14 cellular contexts compared by ENCODE assay signal in the genomic region with DNA sequence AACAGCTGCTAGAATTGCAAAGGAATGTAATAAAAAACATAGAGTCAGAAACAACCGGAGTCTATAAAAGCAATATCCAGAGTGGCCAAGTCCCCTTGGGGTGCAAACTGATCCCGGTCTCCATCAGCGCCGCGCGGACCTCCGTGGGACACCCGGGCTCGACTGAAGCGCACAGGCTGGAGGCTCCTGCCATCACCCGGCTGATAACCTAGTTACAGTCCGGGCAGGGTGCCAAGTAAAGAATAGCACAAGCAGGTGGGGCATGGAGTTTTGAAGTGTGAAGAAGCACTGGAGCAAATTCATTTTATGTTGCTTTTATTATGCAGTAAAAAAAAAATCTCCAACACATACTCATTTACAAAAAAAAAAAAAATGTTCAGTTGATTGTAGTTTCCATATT.
DNase-seq lines count a peak whose midpoint lies in the region; ATAC-seq and TF ChIP-seq lines count a peak whose summit lies in the region.
"Had no signal": no experiment of that assay in that cellular context is flagged by ENCODE, and none has a peak within 500 bp of the region (broad histone marks: within the 10 kb centered on the region; RNA-seq: fewer than 3 reads in every experiment).

No MANE protein-coding gene starts in this region.

- CTCF ChIA-PET in Calu3 (lab: Charles Lee): interaction anchor here (0.7 kb wide), 1 partner anchor 750 kb away, joined by 3 read pairs; no protein-coding TSS in a partner anchor
- CTCF ChIA-PET in RWPE1 (lab: Yijun Ruan, JAX): interaction anchor here (0.6 to 3.3 kb wide), 2 partner anchors 184 to 1071 kb away, joined by 6 to 20 read pairs; no protein-coding TSS in a partner anchor

- ATAC-seq in GM18505 (IDR thresholded peaks at IDR 0.05; ENCODE audit: unreplicated experiment): no peak
- no peak for ATAC-seq in activated naive CD4-positive, alpha-beta T cell treated with anti-CD3 and anti-CD28 coated beads, Interleukin-2, amount 50 U/mL, for 72 hours
- ATAC-seq: HCT116, lower lobe of right lung had no signal

- no peak overlapping the region for H3K4me3 Mint-ChIP-seq in Calu3 (ENCODE audit: low read depth, unreplicated experiment)
- H3K4me3 Mint-ChIP-seq: B cell had no signal

- no peak overlapping the region for H3K27ac ChIP-seq in RWPE1
- H3K27ac ChIP-seq: lower lobe of right lung, PC-9 had no signal

- intact Hi-C loops in Calu3 (cut with micrococcal nuclease; ENCODE audit: unreplicated experiment): loop anchor here (10.0 kb wide), 1 partner anchor 184 kb away; no protein-coding TSS in a partner anchor

- TF ChIP-seq POLR2A in GM18505 (IDR thresholded peaks at IDR 0.05; ENCODE audit: borderline replicate concordance, extremely low read depth, insufficient read depth, insufficient read length): no peak

- no peak overlapping the region for H3K4me3 ChIP-seq in kidney epithelial cell (ENCODE audit: low read depth, low read length)
- H3K4me3 ChIP-seq: lower lobe of right lung, PC-9 had no signal

- TF ChIP-seq CTCF in Calu3 (IDR thresholded peaks at IDR 0.05; ENCODE audit: unreplicated experiment) (no peak), RWPE1 (conservative IDR thresholded peaks at IDR 0.05; ENCODE audit: low read depth) (no peak), kidney epithelial cell (IDR thresholded peaks at IDR 0.05; ENCODE audit: insufficient read depth, low read length, poor library complexity, severe bottlenecking) (peak; percentile 3)

- H3K36me3 Mint-ChIP-seq in Calu3 (ENCODE audit: insufficient read depth, unreplicated experiment): peaks cover 6% of the 10 kb centered on the region
- no peaks in the 10 kb centered on the region for H3K36me3 Mint-ChIP-seq in activated naive CD4-positive, alpha-beta T cell treated with anti-CD3 and anti-CD28 coated beads, Interleukin-2, amount 50 U/mL, for 72 hours

- H3K27ac Mint-ChIP-seq in Calu3 (ENCODE audit: unreplicated experiment): no peak overlapping the region
- H3K27ac Mint-ChIP-seq in activated naive CD4-positive, alpha-beta T cell treated with anti-CD3 and anti-CD28 coated beads, Interleukin-2, amount 50 U/mL, for 72 hours: no peak overlapping the region
- H3K27ac Mint-ChIP-seq: B cell had no signal

- no TSS peak for BruUV-seq in Calu3 (replicated peaks; lab: Mats Ljungman, UMichigan)

- DNase-seq in Calu3 (peak; percentile 52), NCI-H146 treated with DMSO at 0.1 percent for 48 hours (lab: John Stamatoyannopoulos, UW; ENCODE audit: unreplicated experiment) (peak; percentile 16), RWPE1 (ENCODE audit: low spot score) (peak; percentile 42), kidney epithelial cell (ENCODE audit: low read depth) (no peak), cortex of kidney (lab: John Stamatoyannopoulos, UW) (no peak), RKO (ENCODE audit: low spot score) (no peak)
- no peak for DNase-seq in activated naive CD4-positive, alpha-beta T cell treated with anti-CD3 and anti-CD28 coated beads, Interleukin-2, amount 50 U/mL, for 72 hours (ENCODE audit: low spot score in 2 of 2)
- DNase-seq: activated CD4-positive, alpha-beta T cell treated with anti-CD3 and anti-CD28 coated beads, Interleukin-2, amount 50 U/mL, for 48 hours; lower lobe of right lung; stimulated activated CD4-positive, alpha-beta T cell treated with anti-CD3 and anti-CD28 coated beads, Interleukin-15, amount 100 ng/mL, for 24 hours had no signal

- H3K9me3 Mint-ChIP-seq in Calu3 (ENCODE audit: low read depth, unreplicated experiment): no peaks in the 10 kb centered on the region
- no peaks in the 10 kb centered on the region for H3K9me3 Mint-ChIP-seq in activated naive CD4-positive, alpha-beta T cell treated with anti-CD3 and anti-CD28 coated beads, Interleukin-2, amount 50 U/mL, for 72 hours

- H3K36me3 ChIP-seq in kidney epithelial cell (ENCODE audit: control insufficient read depth, insufficient read depth, low read length): no peaks in the 10 kb centered on the region
- H3K36me3 ChIP-seq: lower lobe of right lung had no signal

- POLR2A ChIA-PET in RWPE1 (lab: Yijun Ruan, JAX; ENCODE audit: low non-redundant PET): interaction anchor here (0.8 kb wide), 1 partner anchor 19 kb away, joined by 3 read pairs; no protein-coding TSS in a partner anchor

- peaks cover 14% of the 10 kb centered on the region for H3K4me1 Mint-ChIP-seq in Calu3 (ENCODE audit: low read depth, unreplicated experiment)

- H3K27me3 Mint-ChIP-seq in Calu3 (ENCODE audit: unreplicated experiment): no peaks in the 10 kb centered on the region

- H3K27me3 ChIP-seq in kidney epithelial cell (ENCODE audit: control insufficient read depth, insufficient read depth, low read length): peaks cover 2% of the 10 kb centered on the region

Comparison
In these comparisons a context has a peak if more than half of its experiments do, and no peak if none do; other contexts are left out.
1. DNase-seq: peak in Calu3 (single experiment), NCI-H146 treated with DMSO at 0.1 percent for 48 hours (single experiment) and RWPE1 (single experiment); none in kidney epithelial cell (single experiment), cortex of kidney (single experiment), activated naive CD4-positive, alpha-beta T cell treated with anti-CD3 and anti-CD28 coated beads, Interleukin-2, amount 50 U/mL, for 72 hours (0 of 2) and RKO (single experiment).